ENCODE assay signal across 18 cellular contexts in genomic region chr2:162232027-162232426, GRCh38. TPM values are rescaled to one million over a fixed set of nuclear protein-coding genes. Genes with fewer than 3 reads are reported as not detected.
"Had no signal": no experiment of that assay in that cellular context is flagged by ENCODE, and none has a peak within 500 bp of the region (broad histone marks: within the 10 kb centered on the region; RNA-seq: fewer than 3 reads in every experiment).

No MANE protein-coding gene starts in this region.

- H3K9me3 ChIP-seq: body of pancreas, Peyer's patch had no signal

- H3K36me3 Mint-ChIP-seq: activated naive CD4-positive, alpha-beta T cell treated with anti-CD3 and anti-CD28 coated beads, Interleukin-2, amount 50 U/mL, for 24 hours had no signal

- H3K4me3 ChIP-seq: body of pancreas, Peyer's patch had no signal

- H3K4me3 Mint-ChIP-seq: activated CD8-positive, alpha-beta T cell treated with anti-CD3 and anti-CD28 coated beads, Interleukin-2, amount 10 ng/mL, durations not matched to agents 7 days and 5 days; activated naive CD4-positive, alpha-beta T cell treated with anti-CD3 and anti-CD28 coated beads, Interleukin-2, amount 50 U/mL, for 24 hours; central memory CD8-positive, alpha-beta T cell; T-helper 1 cell treated with Interleukin-12 subunit alpha and Interleukin-12 subunit beta and Interleukin-4 antibody, amounts not matched to agents 30 μg/mL and 1 μg/mL, for 36 hours had no signal

- H3K36me3 ChIP-seq: Peyer's patch had no signal

- H3K4me1 ChIP-seq: body of pancreas, Peyer's patch had no signal

- H3K27ac ChIP-seq: body of pancreas, Peyer's patch, RWPE1 had no signal

- DNase-seq: activated CD4-positive, alpha-beta T cell treated with anti-CD3 and anti-CD28 coated beads for 4 hours; activated CD8-positive, alpha-beta memory T cell treated with anti-CD3 and anti-CD28 coated beads, Interleukin-2, amount 50 U/mL, for 48 hours; activated CD8-positive, alpha-beta T cell treated with anti-CD3 and anti-CD28 coated beads, Interleukin-2, amount 10 ng/mL, durations not matched to agents 7 days and 5 days; activated T-cell treated with anti-CD3 and anti-CD28 coated beads, Interleukin-2, amount 50 U/mL, for 1 hour; aorta; body of pancreas; NCI-H1105 treated with DMSO at 0.1 percent for 48 hours; NCI-H1436 treated with DMSO at 0.1 percent for 48 hours; NCI-H187; NCI-H446; NCI-H524; Peyer's patch; SHP77 treated with DMSO at 0.1 percent for 48 hours had no signal

- ATAC-seq: activated CD4-positive, CD25-positive, alpha-beta regulatory T cell treated with anti-CD3 and anti-CD28 coated beads, Interleukin-2, amount 50 U/mL, for 24 hours; activated CD8-positive, alpha-beta T cell treated with anti-CD3 and anti-CD28 coated beads, Interleukin-2, amount 10 ng/mL, durations not matched to agents 7 days and 5 days; body of pancreas had no signal

- H3K4me1 Mint-ChIP-seq: activated naive CD4-positive, alpha-beta T cell treated with anti-CD3 and anti-CD28 coated beads, Interleukin-2, amount 50 U/mL, for 24 hours; central memory CD8-positive, alpha-beta T cell had no signal

- H3K27me3 ChIP-seq: body of pancreas, Peyer's patch had no signal

- H3K27ac Mint-ChIP-seq: activated CD8-positive, alpha-beta T cell treated with anti-CD3 and anti-CD28 coated beads, Interleukin-2, amount 10 ng/mL, durations not matched to agents 7 days and 5 days; activated naive CD4-positive, alpha-beta T cell treated with anti-CD3 and anti-CD28 coated beads, Interleukin-2, amount 50 U/mL, for 24 hours; T-helper 1 cell treated with Interleukin-12 subunit alpha and Interleukin-12 subunit beta and Interleukin-4 antibody, amounts not matched to agents 30 μg/mL and 1 μg/mL, for 36 hours had no signal

- H3K9me3 Mint-ChIP-seq: activated naive CD4-positive, alpha-beta T cell treated with anti-CD3 and anti-CD28 coated beads, Interleukin-2, amount 50 U/mL, for 24 hours; central memory CD8-positive, alpha-beta T cell; T-helper 1 cell treated with Interleukin-12 subunit alpha and Interleukin-12 subunit beta and Interleukin-4 antibody, amounts not matched to agents 30 μg/mL and 1 μg/mL, for 36 hours had no signal

RNA-seq across cellular contexts. Expression of gene FAP, which starts 11.2 kb away (rescaled TPM):
- total RNA-seq: activated CD8-positive, alpha-beta T cell treated with anti-CD3 and anti-CD28 coated beads, Interleukin-2, amount 10 ng/mL, durations not matched to agents 7 days and 5 days had no signal
